In the genomic region with DNA sequence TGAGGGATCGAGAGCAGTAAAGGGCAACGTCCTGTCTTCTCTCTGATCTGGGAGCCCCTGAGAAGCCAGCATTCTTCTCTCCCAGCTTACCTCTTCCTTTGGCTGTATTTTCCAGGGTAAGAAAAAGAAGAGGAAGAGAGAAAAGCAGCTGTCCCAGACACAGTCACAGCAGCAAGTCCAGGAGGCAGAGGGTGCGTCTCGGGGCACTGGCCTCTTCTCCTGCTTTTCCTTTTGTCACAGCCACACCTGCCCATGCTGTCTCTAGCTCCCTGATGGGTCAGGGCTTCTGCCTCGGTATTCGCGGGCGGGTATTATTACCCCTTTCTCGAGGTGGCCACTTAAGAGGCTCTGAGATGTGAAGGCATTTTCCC, we compare ENCODE assay signal across 10 cellular contexts. TPM values are rescaled to one million over a fixed set of nuclear protein-coding genes. Genes with fewer than 3 reads are reported as not detected.
DNase-seq lines count a peak whose midpoint lies in the region; ATAC-seq and TF ChIP-seq lines count a peak whose summit lies in the region.
"Had no signal": no experiment of that assay in that cellular context is flagged by ENCODE, and none has a peak within 500 bp of the region (broad histone marks: within the 10 kb centered on the region; RNA-seq: fewer than 3 reads in every experiment).

No MANE protein-coding gene starts in this region.

- TF ChIP-seq CTCF in left ventricle myocardium inferior (IDR thresholded peaks at IDR 0.05; ENCODE audit: borderline replicate concordance) (no peak), SU-DHL-6 (IDR thresholded peaks at IDR 0.05; ENCODE audit: insufficient read depth, low read length, poor library complexity, severe bottlenecking) (no peak), upper lobe of left lung (IDR thresholded peaks at IDR 0.05) (no peak)

- WGBS in upper lobe of left lung, 2 donors, result 88 to 91% methylated on average over 9 of the region's 9 CpGs

- H3K4me1 ChIP-seq in left ventricle myocardium inferior (peaks cover 30% of the 10 kb centered on the region), upper lobe of left lung (peaks cover 11 to 23% (median 20%) of the 10 kb centered on the region in 4 donors)

- TF ChIP-seq EP300 in upper lobe of left lung (IDR thresholded peaks at IDR 0.05), result no peak

- H3K9me3 ChIP-seq in left ventricle myocardium inferior (replicated peaks), result no peaks in the 10 kb centered on the region
- no peaks in the 10 kb centered on the region for H3K9me3 ChIP-seq in SU-DHL-6 (ENCODE audit: insufficient read depth, low read length)
- no peaks in the 10 kb centered on the region for H3K9me3 ChIP-seq in upper lobe of left lung

- ATAC-seq in left ventricle myocardium superior, result no peak
- peak; percentile 69 for ATAC-seq in left colon
- ATAC-seq in upper lobe of left lung (ENCODE audit: low FRiP score in 2 of 2), result no peak
- ATAC-seq in GM19328 (IDR thresholded peaks at IDR 0.05; ENCODE audit: unreplicated experiment), result no peak
- ATAC-seq in HG03571 (IDR thresholded peaks at IDR 0.05; ENCODE audit: unreplicated experiment), result no peak

- no peaks in the 10 kb centered on the region for H3K79me2 ChIP-seq in SU-DHL-6 (ENCODE audit: insufficient read depth, low read length)

- H4K20me1 ChIP-seq in SU-DHL-6 (ENCODE audit: low read depth, low read length), result no peaks in the 10 kb centered on the region

- peak overlapping the region; percentile 25; the same call in 1 of the 2 replicates for H3K9ac ChIP-seq in SU-DHL-6 (ENCODE audit: low read length)

- intact Hi-C loops in left ventricle myocardium inferior (cut with micrococcal nuclease), result no loop called here
- intact Hi-C loops in left ventricle myocardium superior (cut with micrococcal nuclease), result no loop called here
- intact Hi-C loops in left colon (cut with DNase I, micrococcal nuclease), result no loop called here

- no peak for TF ChIP-seq POLR2A in upper lobe of left lung (IDR thresholded peaks at IDR 0.05)

- H3K36me3 ChIP-seq in left ventricle myocardium inferior (peaks cover 40% of the 10 kb centered on the region), SU-DHL-6 (ENCODE audit: low read length) (no peaks in the 10 kb centered on the region), upper lobe of left lung (peaks cover 0 to 43% (median 22%) of the 10 kb centered on the region in 4 donors)

- H3K27me3 ChIP-seq in left ventricle myocardium inferior (ENCODE audit: low read depth), result no peaks in the 10 kb centered on the region
- no peaks in the 10 kb centered on the region for H3K27me3 ChIP-seq in SU-DHL-6 (ENCODE audit: low read length)
- H3K27me3 ChIP-seq in upper lobe of left lung, result no peaks in the 10 kb centered on the region

- 0 out of 2 replicates have a peak, but pooled peaks cover 6% of the 10 kb centered on the region for H3F3A ChIP-seq in SU-DHL-6 (ENCODE audit: insufficient read depth)

- H3K4me2 ChIP-seq in SU-DHL-6 (ENCODE audit: low read depth, low read length, poor library complexity, severe bottlenecking), result peak overlapping the region; percentile 39
- H3K4me2 ChIP-seq: PC-9 had no signal

- peak overlapping the region; percentile 64 for H2AFZ ChIP-seq in SU-DHL-6 (ENCODE audit: low read depth, low read length, severe bottlenecking)
- H2AFZ ChIP-seq: PC-9 had no signal

- H3K4me3 ChIP-seq in left ventricle myocardium inferior (no peak overlapping the region), SU-DHL-6 (ENCODE audit: insufficient read depth, low read length, poor library complexity, severe bottlenecking) (peak overlapping the region; percentile 9), upper lobe of left lung (no peak overlapping the region)
- H3K4me3 ChIP-seq: PC-9 had no signal

- H3K27ac ChIP-seq in left ventricle myocardium inferior (replicated peaks) (peak overlapping the region; percentile 54), SU-DHL-6 (ENCODE audit: low read depth, low read length) (no peak overlapping the region), upper lobe of left lung (peak overlapping the region in 3 of 4 donors; percentile 31 to 48 (median 45))
- H3K27ac ChIP-seq: PC-9 had no signal

- DNase-seq in left ventricle myocardium inferior, result no peak
- DNase-seq in left ventricle myocardium superior, result no peak
- peak; percentile 49 to 58 for DNase-seq in left colon
- DNase-seq in upper lobe of left lung, result no peak
- no peak for DNase-seq in iPS-NIHi11 (ENCODE audit: low spot score)
- DNase-seq: AML-193, PC-9 had no signal

- no peaks in the 10 kb centered on the region for H3K9me2 ChIP-seq in SU-DHL-6 (replicated peaks; ENCODE audit: insufficient read depth, low read length)

RNA-seq across cellular contexts. Expression of a gene that starts 20.3 kb away (rescaled TPM):
- total RNA-seq in left ventricle myocardium inferior, result 71.5 TPM
- total RNA-seq in left ventricle myocardium superior, result 66.9 TPM
- 100 to 1,000 TPM; 186 to 193 TPM for total RNA-seq in left colon
- total RNA-seq in upper lobe of left lung, result 100 to 1,000 TPM; 128 to 172 (median 147) TPM

RNA-seq across cellular contexts. Expression of a gene that starts 46.8 kb away (rescaled TPM):
- total RNA-seq in left ventricle myocardium inferior (39.4 TPM), left ventricle myocardium superior (31.2 TPM), left colon (100 to 1,000 TPM; 245 to 291 TPM), upper lobe of left lung (10 to 100 TPM; 36.7 to 81.5 (median 57.9) TPM)

RNA-seq across cellular contexts. Expression of a gene that starts 47.1 kb away (rescaled TPM):
- total RNA-seq in left ventricle myocardium inferior, result 10.6 TPM
- total RNA-seq in left ventricle myocardium superior, result 10.4 TPM
- 10 to 100 TPM; 18.3 to 19.6 TPM for total RNA-seq in left colon
- 10 to 100 TPM; 13.2 to 82.8 (median 24.1) TPM for total RNA-seq in upper lobe of left lung

Comparison
In these comparisons a context has a peak if more than half of its experiments do, and no peak if none do; other contexts are left out.
1. DNase-seq: peak in left colon (2 of 2); none in left ventricle myocardium inferior (single experiment), left ventricle myocardium superior (single experiment), upper lobe of left lung (0 of 2) and iPS-NIHi11 (single experiment).